Comparison of ENCODE assay signal across 9 cellular contexts in the genomic region with DNA sequence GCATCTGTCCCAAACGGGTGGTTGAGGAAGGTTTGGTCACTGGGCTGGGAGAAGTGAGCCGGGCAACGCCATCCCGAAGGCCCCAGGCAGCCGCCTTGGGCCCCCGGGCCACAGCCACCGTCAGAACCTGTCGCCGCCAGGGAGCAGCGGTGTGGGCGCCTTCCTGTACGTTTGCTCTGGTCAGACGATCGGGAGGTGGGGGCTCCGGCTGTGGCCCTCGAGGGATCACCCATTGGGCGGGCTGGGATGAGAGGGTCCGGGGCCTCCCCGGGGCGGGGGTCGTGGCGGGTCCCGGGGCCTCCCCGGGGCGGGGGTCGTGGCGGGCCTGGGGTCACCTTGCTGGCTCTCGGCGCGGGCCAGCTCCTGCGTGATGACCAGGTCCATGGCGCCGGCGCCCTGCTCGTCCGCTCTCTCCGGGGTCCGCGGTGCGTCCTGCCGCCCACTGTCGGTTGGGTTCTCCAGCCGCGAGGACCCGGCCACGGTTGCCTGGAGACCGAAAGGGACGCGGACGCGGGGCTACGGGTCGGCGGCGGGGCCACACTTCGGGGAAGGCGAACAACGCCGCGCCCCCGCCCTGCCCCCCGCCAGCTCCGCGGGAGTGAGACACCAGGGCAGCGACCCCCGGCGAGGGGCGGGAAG. TPM values are rescaled to one million over a fixed set of nuclear protein-coding genes. Genes with fewer than 3 reads are reported as not detected.
A peak's percentile ranks its signal among the peaks of the same experiment; 100 is the strongest.
DNase-seq lines count a peak whose midpoint lies in the region; ATAC-seq and TF ChIP-seq lines count a peak whose summit lies in the region.
"Had no signal": no experiment of that assay in that cellular context is flagged by ENCODE, and none has a peak within 500 bp of the region (broad histone marks: within the 10 kb centered on the region; RNA-seq: fewer than 3 reads in every experiment).

TSS of gene CFAP46 (minus strand) at position 470 of the 639 bp plus-strand sequence. CDS start at position 384, 86 bp downstream.

- peak within 1 kb of the TSS; percentile 65 for H3K27ac Mint-ChIP-seq in type B pancreatic cell

- H3K27me3 Mint-ChIP-seq in type B pancreatic cell: peaks cover 16% of the 10 kb centered on the region

- no peak within 1 kb of the TSS for H3K27ac ChIP-seq in RWPE2 (ENCODE audit: poor library complexity, severe bottlenecking)

- peak within 1 kb of the TSS; percentile 45 for H3K4me3 ChIP-seq in RWPE2 (ENCODE audit: severe bottlenecking)

- peaks cover 6% of the 10 kb centered on the region for H3K27me3 ChIP-seq in RWPE2 (ENCODE audit: insufficient read depth, poor library complexity, severe bottlenecking)

- H3K4me1 ChIP-seq in RWPE2 (ENCODE audit: insufficient read depth, poor library complexity, severe bottlenecking): no peaks in the 10 kb centered on the region

- no peak for TF ChIP-seq POLR2A in erythroblast (IDR thresholded peaks at IDR 0.05; ENCODE audit: low read length)
- no peak for TF ChIP-seq POLR2A in GM18505 (IDR thresholded peaks at IDR 0.05; ENCODE audit: borderline replicate concordance, extremely low read depth, insufficient read depth, insufficient read length)

- H3K36me3 Mint-ChIP-seq in type B pancreatic cell: no peaks in the 10 kb centered on the region

- TF ChIP-seq CTCF in RWPE2 (IDR thresholded peaks at IDR 0.05; ENCODE audit: poor library complexity, severe bottlenecking): no peak
- TF ChIP-seq CTCF in type B pancreatic cell (conservative IDR thresholded peaks at IDR 0.05): no peak

- ATAC-seq in GM18502 (IDR thresholded peaks at IDR 0.05; ENCODE audit: poor library complexity, unreplicated experiment) (peak; percentile 48), RWPE2 (ENCODE audit: low read depth) (peak; percentile 50), GM18505 (IDR thresholded peaks at IDR 0.05; ENCODE audit: unreplicated experiment) (no peak)

- no peaks in the 10 kb centered on the region for H3K36me3 ChIP-seq in RWPE2 (ENCODE audit: low read depth)

- H3K4me3 Mint-ChIP-seq in type B pancreatic cell: peak within 1 kb of the TSS; percentile 89

- H3K9me3 ChIP-seq in RWPE2 (ENCODE audit: severe bottlenecking): no peaks in the 10 kb centered on the region

- DNase-seq in RWPE2 (ENCODE audit: low spot score) (peak; percentile 75), erythroblast (lab: John Stamatoyannopoulos, UW) (peak; percentile 12), middle frontal gyrus (ENCODE audit: extremely low spot score, low spot score) (peak; percentile 38), type B pancreatic cell (ENCODE audit: extremely low spot score, unreplicated experiment) (peak; percentile 86), NCI-H2029 (lab: John Stamatoyannopoulos, UW) (no peak), 8988T (no peak)

- no peaks in the 10 kb centered on the region for H3K9me3 Mint-ChIP-seq in type B pancreatic cell

- H3K4me1 Mint-ChIP-seq in type B pancreatic cell (ENCODE audit: unreplicated experiment): peaks cover 4% of the 10 kb centered on the region

RNA-seq across cellular contexts. Expression of gene CFAP46, which starts in this region (rescaled TPM):
- total RNA-seq in type B pancreatic cell (ENCODE audit: low replicate concordance): 2.9 and 10.9 TPM in 2 replicates
- total RNA-seq: T-helper 1 cell treated with Interleukin-12 subunit alpha and Interleukin-12 subunit beta and Interleukin-4 antibody, amounts not matched to agents 30 ng/mL and 1 ng/mL, for 36 hours had no signal

Comparison
In these comparisons a context has a peak if more than half of its experiments do, and no peak if none do; other contexts are left out.
1. DNase-seq: peak in RWPE2 (single experiment), erythroblast (2 of 2), middle frontal gyrus (single experiment) and type B pancreatic cell (single experiment); none in NCI-H2029 (single experiment) and 8988T (single experiment).